ENCODE assay signal across 12 cellular contexts in genomic region chr6:131733376-131734016, GRCh38. TPM values are rescaled to one million over a fixed set of nuclear protein-coding genes. Genes with fewer than 3 reads are reported as not detected.
DNase-seq lines count a peak whose midpoint lies in the region; ATAC-seq and TF ChIP-seq lines count a peak whose summit lies in the region.
"Had no signal": no experiment of that assay in that cellular context is flagged by ENCODE, and none has a peak within 500 bp of the region (broad histone marks: within the 10 kb centered on the region; RNA-seq: fewer than 3 reads in every experiment).

No MANE protein-coding gene starts in this region.

- 55 to 64% methylated on average over 9 of the region's 9 CpGs for WGBS in lower leg skin, 2 donors
- WGBS in trophoblast cell (ENCODE audit: extremely low coverage, insufficient coverage, insufficient read length), result no CpG with 5 or more reads among the region's 9 CpGs

- TF ChIP-seq POLR2A in lower leg skin (IDR thresholded peaks at IDR 0.05), result no peak

- no peaks in the 10 kb centered on the region for H3K27me3 ChIP-seq in trophoblast cell (ENCODE audit: insufficient read depth, low read length)
- H3K27me3 ChIP-seq: upper lobe of left lung had no signal

- no peak for ATAC-seq in HG03108 (IDR thresholded peaks at IDR 0.05; ENCODE audit: unreplicated experiment)

- no peak overlapping the region for H3K18ac ChIP-seq in trophoblast cell (ENCODE audit: low read length)

- no peak overlapping the region for H3K4me2 ChIP-seq in trophoblast cell (ENCODE audit: low read length)

- no peak overlapping the region for H3K27ac ChIP-seq in trophoblast cell (ENCODE audit: low read depth, low read length)
- H3K27ac ChIP-seq: upper lobe of left lung had no signal

- no peak overlapping the region for H4K8ac ChIP-seq in trophoblast cell (ENCODE audit: low read depth, low read length)

- no peak overlapping the region for H2BK5ac ChIP-seq in trophoblast cell (ENCODE audit: low read depth, low read length, poor library complexity)

- no peak overlapping the region for H2BK12ac ChIP-seq in trophoblast cell (ENCODE audit: low read length)

- no peaks in the 10 kb centered on the region for H3K79me2 ChIP-seq in trophoblast cell (ENCODE audit: control insufficient read depth, insufficient read depth, low read length, poor library complexity)

- no peaks in the 10 kb centered on the region for H3K4me1 ChIP-seq in trophoblast cell (ENCODE audit: control insufficient read depth in 1 of 2, insufficient read depth in 2 of 2, low read length in 2 of 2)
- H3K4me1 ChIP-seq: upper lobe of left lung had no signal

- H3K9ac ChIP-seq in trophoblast cell (ENCODE audit: low read length), result no peak overlapping the region

- TF ChIP-seq CTCF in HFF-Myc (IDR thresholded peaks at IDR 0.05; ENCODE audit: low read depth, low read length, missing control alignments) (no peak), lower leg skin (IDR thresholded peaks at IDR 0.05) (no peak)

- intact Hi-C loops in head of caudate nucleus (cut with DNase I), result no loop called here
- intact Hi-C loops in lower leg skin (cut with DNase I; ENCODE audit: low total_unique reads), result no loop called here

- H3K23ac ChIP-seq in trophoblast cell (ENCODE audit: low read length), result no peak overlapping the region

- H2BK120ac ChIP-seq in trophoblast cell (ENCODE audit: insufficient read depth, low read length, poor library complexity), result no peak overlapping the region

- no peak overlapping the region for H4K12ac ChIP-seq in trophoblast cell (ENCODE audit: low read depth, low read length)

- H3K4me3 ChIP-seq in HFF-Myc (replicated peaks; ENCODE audit: low read depth, low read length), result no peak overlapping the region
- H3K4me3 ChIP-seq in lower leg skin (ENCODE audit: low read depth, poor library complexity, severe bottlenecking), result no peak overlapping the region
- H3K4me3 ChIP-seq in trophoblast cell (ENCODE audit: low read depth, low read length), result no peak overlapping the region
- H3K4me3 ChIP-seq: upper lobe of left lung had no signal

- H3K14ac ChIP-seq in trophoblast cell (ENCODE audit: low read length), result no peak overlapping the region

- no peaks in the 10 kb centered on the region for H3K9me3 ChIP-seq in trophoblast cell (ENCODE audit: insufficient read depth, low read depth, low read length)
- H3K9me3 ChIP-seq: upper lobe of left lung had no signal

- H3K36me3 ChIP-seq in trophoblast cell (ENCODE audit: control insufficient read depth in 1 of 2, insufficient read depth in 2 of 2, low read length in 2 of 2), result no peaks in the 10 kb centered on the region
- H3K36me3 ChIP-seq: upper lobe of left lung had no signal

- H2AK5ac ChIP-seq in trophoblast cell (ENCODE audit: low read length), result no peak overlapping the region

- H3K4ac ChIP-seq in trophoblast cell (ENCODE audit: low read depth, low read length), result no peak overlapping the region

- DNase-seq in HFF-Myc (ENCODE audit: extremely low read depth, low read depth) (peak; percentile 47), amniotic stem cell (lab: John Stamatoyannopoulos, UW) (peak; percentile 89), head of caudate nucleus (peak; percentile 15 to 91 (median 71)), stromal cell of bone marrow (ENCODE audit: low read depth) (peak; percentile 89), lower leg skin (ENCODE audit: low spot score in 2 of 2) (no peak), UCSD-AML1 (lab: John Stamatoyannopoulos, UW; ENCODE audit: unreplicated experiment) (no peak), trophoblast cell (no peak)
- DNase-seq: NCI-H1105, upper lobe of left lung had no signal

- no peak overlapping the region for H2AFZ ChIP-seq in trophoblast cell (ENCODE audit: insufficient read depth, low read length, poor library complexity)

- no peak overlapping the region for H4K91ac ChIP-seq in trophoblast cell (ENCODE audit: low read depth, low read length)

- H3K79me1 ChIP-seq in trophoblast cell (ENCODE audit: low read length), result no peaks in the 10 kb centered on the region

RNA-seq across cellular contexts. Expression of gene CTAGE9, which starts 22.7 kb away (rescaled TPM):
- total RNA-seq in lower leg skin, result not detected
- not detected in 2 replicates for polyA plus RNA-seq in trophoblast cell (2013)
- total RNA-seq: neural crest cell; T-helper 2 cell treated with Interferon-gamma antibody and Interleukin-4, amounts not matched to agents 100 ng/mL and 5 ng/mL, for 36 hours; upper lobe of left lung had no signal

RNA-seq across cellular contexts. Expression of gene OR2A4, which starts 32.3 kb away (rescaled TPM):
- total RNA-seq in lower leg skin, result 1 to 10 TPM in 1 of 4 donors, not detected in 3; 2.6 TPM
- not detected in 2 replicates for polyA plus RNA-seq in trophoblast cell (2013)
- total RNA-seq: neural crest cell; T-helper 2 cell treated with Interferon-gamma antibody and Interleukin-4, amounts not matched to agents 100 ng/mL and 5 ng/mL, for 36 hours had no signal

Comparison
In these comparisons a context has a peak if more than half of its experiments do, and no peak if none do; other contexts are left out.
1. DNase-seq: peak in HFF-Myc (single experiment), amniotic stem cell (single experiment), head of caudate nucleus (42 of 42) and stromal cell of bone marrow (single experiment); none in lower leg skin (0 of 2), UCSD-AML1 (single experiment) and trophoblast cell (0 of 2).